Comparison of ENCODE assay signal across 10 cellular contexts in genomic region chr12:115135800-115136211, GRCh38.
DNase-seq lines count a peak whose midpoint lies in the region; ATAC-seq, FAIRE-seq and TF ChIP-seq lines count a peak whose summit lies in the region.
"Had no signal": no experiment of that assay in that cellular context is flagged by ENCODE, and none has a peak within 500 bp of the region (broad histone marks: within the 10 kb centered on the region; RNA-seq: fewer than 3 reads in every experiment).

No MANE protein-coding gene starts in this region.

- no peak overlapping the region for H3K9ac ChIP-seq in HepG2 (ENCODE audit: insufficient read depth, low read depth, low read length)

- intact Hi-C loops in HepG2 (cut with micrococcal nuclease; ENCODE audit: unreplicated experiment), result no loop called here

- H3K36me3 ChIP-seq in HepG2 (replicated peaks in 1 of 2; ENCODE audit: control insufficient read depth in 1 of 2, insufficient read depth in 2 of 2, low read length in 2 of 2), result no peaks in the 10 kb centered on the region
- H3K36me3 ChIP-seq in tibial nerve, result no peaks in the 10 kb centered on the region

- H3K4me1 ChIP-seq in HepG2 (ENCODE audit: insufficient read depth, low read length), result no peaks in the 10 kb centered on the region
- peaks cover 0 to 5% (median 0%) of the 10 kb centered on the region in 4 donors for H3K4me1 ChIP-seq in tibial nerve

- H2AFZ ChIP-seq in HepG2 (ENCODE audit: low read length), result no peak overlapping the region

- FAIRE-seq in HepG2 (lab: Jason Lieb, UNC), result no peak

- no peak overlapping the region for H3K4me3 ChIP-seq in choroid plexus epithelial cell (ENCODE audit: low read depth, low read length)
- H3K4me3 ChIP-seq in HepG2 (replicated peaks in 1 of 3; ENCODE audit: insufficient read depth in 1 of 3, low read depth in 2 of 3, low read length in 3 of 3), result no peak overlapping the region
- no peak overlapping the region for H3K4me3 ChIP-seq in tibial nerve

- no TSS peak for BruUV-seq in HepG2 (replicated peaks; lab: Mats Ljungman, UMichigan)

- in situ Hi-C loops in HepG2 (cut with HindIII; ENCODE audit: extremely low pct_ligation_motif_present, low pct_unique_long_range_greater_than_20kb), result no loop called here

- POLR2A ChIA-PET in HepG2 (lab: Yijun Ruan, JAX), result no interaction called here

- TF ChIP-seq POLR2A in HepG2 (IDR thresholded peaks at IDR 0.05; ENCODE audit: insufficient read depth in 1 of 2, low read depth in 2 of 2, low read length in 2 of 2) (no peak), tibial nerve (IDR thresholded peaks at IDR 0.05) (no peak)

- H3K27ac ChIP-seq in HepG2 (ENCODE audit: extremely low read length, insufficient read depth, low read length), result no peak overlapping the region
- H3K27ac ChIP-seq in tibial nerve, result no peak overlapping the region

- CTCF ChIA-PET in HepG2 (lab: Yijun Ruan, JAX; ENCODE audit: low intra/inter-chr PET ratio, low total read pairs), result no interaction called here

- no peaks in the 10 kb centered on the region for H3K9me3 ChIP-seq in HepG2 (ENCODE audit: low read length)
- H3K9me3 ChIP-seq in tibial nerve, result no peaks in the 10 kb centered on the region

- TF ChIP-seq CTCF in choroid plexus epithelial cell (conservative IDR thresholded peaks at IDR 0.05; ENCODE audit: low read depth, low read length) (no peak), HepG2 (CRISPR knock-in tag; IDR thresholded peaks at IDR 0.05) (no peak), tibial nerve (IDR thresholded peaks at IDR 0.05) (no peak)

- ATAC-seq in HepG2, result no peak
- no peak for ATAC-seq in GM18873 (IDR thresholded peaks at IDR 0.05; ENCODE audit: low FRiP score, unreplicated experiment)

- WGBS in HepG2 (ENCODE audit: low lambda C conversion rate), result 48% methylated on average over 8 of the region's 8 CpGs
- 5 to 13% methylated on average over 8 of the region's 8 CpGs for WGBS in tibial nerve, 2 donors

- TF ChIP-seq EP300 in HepG2 (IDR thresholded peaks at IDR 0.05; ENCODE audit: low read depth in 2 of 2, low read length in 2 of 2) (no peak), HepG2 (CRISPR knock-in tag; IDR thresholded peaks at IDR 0.05; ENCODE audit: borderline replicate concordance) (no peak), tibial nerve (IDR thresholded peaks at IDR 0.05) (no peak)

- H3K27me3 ChIP-seq in HepG2 (ENCODE audit: control insufficient read depth in 1 of 2, insufficient read depth in 2 of 2, low read length in 2 of 2) (no peaks in the 10 kb centered on the region; a peak in 1 of 5 replicates), tibial nerve (no peaks in the 10 kb centered on the region)

- DNase-seq in NCI-H1092 treated with DMSO at 0.1 percent for 48 hours (lab: John Stamatoyannopoulos, UW), result peak; percentile 88
- DNase-seq in choroid plexus epithelial cell (ENCODE audit: low read depth), result peak; percentile 75
- DNase-seq in HepG2 (ENCODE audit: low spot score), result no peak
- DNase-seq in tibial nerve (ENCODE audit: low spot score in 2 of 2), result peak; percentile 24 to 31
- DNase-seq in NCI-H446 treated with DMSO at 0.1 percent for 48 hours (lab: John Stamatoyannopoulos, UW), result no peak
- DNase-seq in iPS-NIHi7 (ENCODE audit: extremely low spot score), result no peak
- no peak for DNase-seq in NCI-H1417 treated with DMSO at 0.1 percent for 48 hours (lab: John Stamatoyannopoulos, UW)
- DNase-seq: activated naive CD4-positive, alpha-beta T cell treated with Interleukin-2 at 50 U/mL for 16 hours; T-helper 9 cell had no signal

- H4K20me1 ChIP-seq in HepG2 (ENCODE audit: insufficient read depth, low read length), result no peaks in the 10 kb centered on the region

- no peak for TF ChIP-seq RAD21 in HepG2 (CRISPR knock-in tag; IDR thresholded peaks at IDR 0.05)

- no peak overlapping the region for H3K4me2 ChIP-seq in HepG2 (ENCODE audit: low read depth, low read length)

- no peaks in the 10 kb centered on the region for H3K79me2 ChIP-seq in HepG2 (ENCODE audit: insufficient read depth, low read length)

TF ChIP-seq in HepG2, 621 proteins besides CTCF, POLR2A, EP300 and RAD21:
- TF ChIP-seq ZNF770 (CRISPR knock-in tag; IDR thresholded peaks at IDR 0.05) (0 out of 2 replicates have a peak, but pooled peaks have one; percentile 25), PRMT3 (CRISPR knock-in tag; IDR thresholded peaks at IDR 0.05; ENCODE audit: borderline replicate concordance, low read depth) (no peak)

Comparison
In these comparisons a context has a peak if more than half of its experiments do, and no peak if none do; other contexts are left out.
1. DNase-seq: peak in NCI-H1092 treated with DMSO at 0.1 percent for 48 hours (single experiment), choroid plexus epithelial cell (single experiment) and tibial nerve (2 of 2); none in HepG2 (single experiment), NCI-H446 treated with DMSO at 0.1 percent for 48 hours (single experiment), iPS-NIHi7 (single experiment) and NCI-H1417 treated with DMSO at 0.1 percent for 48 hours (single experiment).